ENCODE assay signal across 8 cellular contexts in the genomic region with DNA sequence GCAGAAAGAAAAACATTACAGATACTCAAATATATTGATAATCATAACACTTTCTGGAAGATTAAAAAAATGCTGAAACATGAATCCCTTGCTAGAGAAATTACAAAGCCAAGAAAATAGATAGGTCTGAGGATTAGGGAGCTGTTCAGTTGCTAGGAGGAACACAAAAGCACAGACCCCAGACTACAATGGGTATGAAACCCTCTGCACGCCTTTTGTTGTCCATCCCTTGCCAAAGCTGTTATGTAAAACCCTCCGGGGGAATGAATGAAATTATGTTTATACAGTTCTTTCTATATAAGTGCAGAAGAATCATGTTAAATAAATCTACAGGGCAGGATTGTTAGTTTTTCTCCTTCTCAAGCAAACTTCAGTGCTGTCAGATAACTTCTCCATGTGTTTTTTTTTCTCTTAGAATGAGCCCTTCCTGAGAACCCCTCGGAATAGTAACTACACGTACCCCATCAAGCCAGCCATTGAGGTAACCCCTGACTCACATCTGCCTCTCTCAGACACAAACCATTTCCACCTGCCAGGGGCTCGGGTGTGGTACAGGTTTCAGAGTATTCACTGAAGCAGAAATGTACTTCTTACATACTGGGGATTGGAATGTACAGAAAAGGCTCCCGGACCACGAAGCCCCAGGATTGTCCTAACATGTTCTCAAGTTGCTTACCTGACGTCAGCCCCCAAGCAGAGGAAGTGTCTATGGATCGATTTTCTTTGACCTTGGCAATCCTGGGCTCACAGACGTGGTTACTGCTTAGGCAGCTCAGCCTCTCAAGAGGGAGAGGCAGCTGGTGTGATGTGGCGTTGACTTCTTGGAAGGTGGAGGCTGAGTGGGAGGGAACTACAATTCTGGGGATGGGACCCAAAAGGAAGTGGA.
DNase-seq lines count a peak whose midpoint lies in the region; ATAC-seq and TF ChIP-seq lines count a peak whose summit lies in the region.

No MANE protein-coding gene starts in this region.

- no peaks in the 10 kb centered on the region for H3K9me3 Mint-ChIP-seq in activated CD4-positive, alpha-beta T cell treated with anti-CD3 and anti-CD28 coated beads, Interleukin-2, amount 10 ng/mL, durations not matched to agents 24 days and 14 days

- H3K4me1 Mint-ChIP-seq in activated CD4-positive, alpha-beta T cell treated with anti-CD3 and anti-CD28 coated beads, Interleukin-2, amount 10 ng/mL, durations not matched to agents 24 days and 14 days, result peaks cover 47% of the 10 kb centered on the region

- no peaks in the 10 kb centered on the region for H3K27me3 ChIP-seq in tibial nerve

- no peak overlapping the region for H3K27ac ChIP-seq in tibial nerve

- intact Hi-C loops in activated CD4-positive, alpha-beta T cell treated with anti-CD3 and anti-CD28 coated beads, Interleukin-2, amount 10 ng/mL, durations not matched to agents 24 days and 14 days (cut with micrococcal nuclease), result loop anchor here (1.0 to 5.0 kb wide), 3 partner anchors 10 to 33 kb away; no protein-coding TSS in a partner anchor

- no peak for TF ChIP-seq POLR2A in tibial nerve (IDR thresholded peaks at IDR 0.05)

- H3K36me3 ChIP-seq in tibial nerve, result no peaks in the 10 kb centered on the region

- TF ChIP-seq EP300 in tibial nerve (IDR thresholded peaks at IDR 0.05), result no peak

- H3K4me3 Mint-ChIP-seq in activated CD4-positive, alpha-beta T cell treated with anti-CD3 and anti-CD28 coated beads, Interleukin-2, amount 10 ng/mL, durations not matched to agents 24 days and 14 days, result no peak overlapping the region

- in situ Hi-C loops in KBM-7 (cut with MboI; ENCODE audit: low pct_unique_long_range_greater_than_20kb, low sequenced_read_pairs), result no loop called here

- H3K27ac Mint-ChIP-seq in activated CD4-positive, alpha-beta T cell treated with anti-CD3 and anti-CD28 coated beads, Interleukin-2, amount 10 ng/mL, durations not matched to agents 24 days and 14 days, result no peak overlapping the region

- H3K4me3 ChIP-seq in tibial nerve, result no peak overlapping the region

- WGBS in tibial nerve, 2 donors, result 60 to 65% methylated on average over 11 of the region's 11 CpGs

- ATAC-seq in esophagus mucosa, result peak; percentile 88
- no peak for ATAC-seq in GM19035 (IDR thresholded peaks at IDR 0.05; ENCODE audit: unreplicated experiment)

- no peaks in the 10 kb centered on the region for H3K27me3 Mint-ChIP-seq in activated CD4-positive, alpha-beta T cell treated with anti-CD3 and anti-CD28 coated beads, Interleukin-2, amount 10 ng/mL, durations not matched to agents 24 days and 14 days

- no peak for TF ChIP-seq CTCF in tibial nerve (IDR thresholded peaks at IDR 0.05)

- H3K4me1 ChIP-seq in tibial nerve, result no peaks in the 10 kb centered on the region

- peak; percentile 80 for DNase-seq in KBM-7
- DNase-seq in activated CD4-positive, alpha-beta T cell treated with anti-CD3 and anti-CD28 coated beads, Interleukin-2, amount 10 ng/mL, durations not matched to agents 24 days and 14 days, result peak; percentile 85
- DNase-seq in stimulated activated CD4-positive, alpha-beta T cell treated with anti-CD3 and anti-CD28 coated beads, Interleukin-2, amount 100 ng/mL, for 24 hours, result peak; percentile 34 to 43
- no peak for DNase-seq in cerebellar nuclear complex (lab: John Stamatoyannopoulos, UW)
- no peak for DNase-seq in tibial nerve (ENCODE audit: low spot score in 2 of 2)
- DNase-seq in hippocampal formation (lab: John Stamatoyannopoulos, UW), result no peak

- no peaks in the 10 kb centered on the region for H3K9me3 ChIP-seq in tibial nerve

- H3K36me3 Mint-ChIP-seq in activated CD4-positive, alpha-beta T cell treated with anti-CD3 and anti-CD28 coated beads, Interleukin-2, amount 10 ng/mL, durations not matched to agents 24 days and 14 days (ENCODE audit: low read depth), result peaks cover 14% of the 10 kb centered on the region

Comparison
In these comparisons a context has a peak if more than half of its experiments do, and no peak if none do; other contexts are left out.
1. DNase-seq: peak in KBM-7 (single experiment), activated CD4-positive, alpha-beta T cell treated with anti-CD3 and anti-CD28 coated beads, Interleukin-2, amount 10 ng/mL, durations not matched to agents 24 days and 14 days (single experiment) and stimulated activated CD4-positive, alpha-beta T cell treated with anti-CD3 and anti-CD28 coated beads, Interleukin-2, amount 100 ng/mL, for 24 hours (2 of 2); none in cerebellar nuclear complex (0 of 2), tibial nerve (0 of 2) and hippocampal formation (0 of 2).